ENCODE assay signal across 8 cellular contexts in the genomic region with DNA sequence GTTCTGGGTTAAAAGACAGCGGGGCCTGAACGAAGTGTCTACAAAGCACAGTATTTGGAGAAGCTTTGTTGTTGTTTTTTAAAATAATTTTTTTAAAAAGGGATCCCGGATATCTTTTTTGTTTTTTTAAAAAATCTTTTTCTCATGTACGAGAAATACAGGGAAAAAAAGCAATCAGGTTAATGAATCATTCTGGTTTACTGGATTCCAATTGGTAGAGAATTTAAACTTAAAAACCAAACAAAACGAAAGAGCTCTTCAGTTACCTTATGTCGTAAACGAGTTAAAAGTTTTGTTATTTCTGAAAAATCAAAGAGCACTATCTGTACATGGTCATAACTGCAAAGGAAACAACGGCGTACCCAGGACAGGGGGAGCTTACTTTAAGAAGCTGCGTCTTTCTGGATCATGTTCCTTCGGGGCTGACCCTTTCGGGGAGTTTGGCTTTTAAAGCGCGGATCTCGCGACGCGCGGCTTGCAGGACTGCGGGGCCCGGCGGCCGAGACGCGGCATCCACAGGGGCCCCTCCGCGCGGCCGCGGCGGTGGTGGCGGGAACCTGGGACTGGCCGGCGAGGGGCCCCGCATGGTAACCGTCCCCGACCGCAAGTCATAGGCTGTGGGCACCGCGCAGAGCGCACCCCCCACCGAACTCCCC. TPM values are rescaled to one million over a fixed set of nuclear protein-coding genes. Genes with fewer than 3 reads are reported as not detected.
DNase-seq lines count a peak whose midpoint lies in the region; TF ChIP-seq lines count a peak whose summit lies in the region.

No MANE protein-coding gene starts in this region.

- TF ChIP-seq EP300 in SK-N-SH (IDR thresholded peaks at IDR 0.05; ENCODE audit: borderline replicate concordance in 1 of 2, low read depth in 1 of 2, low read length in 1 of 2): no peak

- H3K4me1 ChIP-seq in SK-N-SH (ENCODE audit: control insufficient read depth in 1 of 2, insufficient read depth in 2 of 2, low read depth in 1 of 2, low read length in 1 of 2): peaks cover 0 to 3% of the 10 kb centered on the region in 2 experiments; a peak in 2 of 4 replicates
- H3K4me1 ChIP-seq in esophagus (ENCODE audit: control insufficient read depth in 2 of 2, insufficient read depth in 2 of 2, low read length in 1 of 2): no peaks in the 10 kb centered on the region
- no peaks in the 10 kb centered on the region for H3K4me1 ChIP-seq in muscle layer of colon (ENCODE audit: insufficient read depth, low read length)

- H3K79me2 ChIP-seq in SK-N-SH (ENCODE audit: insufficient read depth): no peaks in the 10 kb centered on the region

- no peaks in the 10 kb centered on the region for H4K20me1 ChIP-seq in SK-N-SH (ENCODE audit: insufficient read depth)

- H3K9ac ChIP-seq in SK-N-SH (peak overlapping the region; percentile 11; the same call in 1 of the 2 replicates), muscle layer of colon (ENCODE audit: low read length) (no peak overlapping the region)

- TF ChIP-seq CTCF in GM13977 (IDR thresholded peaks at IDR 0.05; ENCODE audit: extremely low read depth, insufficient read depth, missing control alignments): no peak
- TF ChIP-seq CTCF in SK-N-SH (IDR thresholded peaks at IDR 0.05): no peak

- in situ Hi-C loops in GM13977 (cut with MboI; ENCODE audit: low pct_unique_long_range_greater_than_20kb, low sequenced_read_pairs, unreplicated experiment): no loop called here

- POLR2A ChIA-PET in SK-N-SH (lab: Yijun Ruan, JAX): interaction anchor here (1.0 to 2.8 kb wide), 9 partner anchors 17 to 124 kb away, joined by 3 to 14 read pairs (median 7); partner anchors contain the start of gene SLC35D3

- H3K27me3 ChIP-seq in SK-N-SH (ENCODE audit: insufficient read depth) (peaks cover 15% of the 10 kb centered on the region; the same call in 1 of the 2 replicates), esophagus (ENCODE audit: control insufficient read depth in 1 of 2, insufficient read depth in 2 of 2, low read length in 2 of 2) (peaks cover 0 to 3% of the 10 kb centered on the region in 2 donors), muscle layer of colon (ENCODE audit: control insufficient read depth in 1 of 2, insufficient read depth in 2 of 2, low read length in 2 of 2) (peaks cover 4 to 11% of the 10 kb centered on the region in 2 donors)

- peak overlapping the region; percentile 86 for H2AFZ ChIP-seq in SK-N-SH (ENCODE audit: low read depth)

- no peak for TF ChIP-seq RAD21 in SK-N-SH (IDR thresholded peaks at IDR 0.05; ENCODE audit: low read length)

- H3K27ac ChIP-seq in SK-N-SH (ENCODE audit: low read depth in 2 of 2, low read length in 1 of 2) (peak overlapping the region in 1 of 2 experiments; percentile 84; a peak in 2 of 4 replicates), esophagus (ENCODE audit: low read depth in 2 of 2, low read length in 1 of 2) (peak overlapping the region; percentile 75 to 81), muscle layer of colon (ENCODE audit: low read depth, low read length) (peak overlapping the region; percentile 8)

- H3F3A ChIP-seq in SK-N-SH (replicated peaks; ENCODE audit: insufficient read depth): no peaks in the 10 kb centered on the region

- peak overlapping the region; percentile 80 for H3K4me2 ChIP-seq in SK-N-SH

- 20% methylated on average over 16 of the region's 42 CpGs for WGBS in SK-N-SH (ENCODE audit: low lambda C conversion rate)
- 3 to 5% methylated on average over 42 of the region's 42 CpGs for WGBS in esophagus, 2 donors

- H3K9me3 ChIP-seq in SK-N-SH: no peaks in the 10 kb centered on the region
- H3K9me3 ChIP-seq in esophagus (ENCODE audit: control insufficient read depth in 2 of 2, insufficient read depth in 1 of 2, low read depth in 1 of 2, low read length in 1 of 2): no peaks in the 10 kb centered on the region
- H3K9me3 ChIP-seq in muscle layer of colon (ENCODE audit: low read length): no peaks in the 10 kb centered on the region

- DNase-seq in Ammon's horn (ENCODE audit: low spot score): peak; percentile 14
- DNase-seq in GM13977 (ENCODE audit: low spot score): peak; percentile 38
- no peak for DNase-seq in SK-N-SH
- no peak for DNase-seq in T1000 (lab: John Stamatoyannopoulos, UW)
- no peak for DNase-seq in activated CD4-positive, CD25-positive, alpha-beta regulatory T cell treated with anti-CD3 and anti-CD28 coated beads, Interleukin-2, amount 50 U/mL, for 72 hours
- DNase-seq in occipital lobe (lab: John Stamatoyannopoulos, UW): no peak

- H3K4me3 ChIP-seq in SK-N-SH (ENCODE audit: low read depth in 2 of 2, low read length in 1 of 2) (peak overlapping the region; percentile 63 to 72), esophagus (ENCODE audit: low read depth in 1 of 2, low read length in 2 of 2) (peak overlapping the region; percentile 71 to 90), muscle layer of colon (ENCODE audit: low read depth in 1 of 2, low read length in 2 of 2) (peak overlapping the region; percentile 62 to 75)

- CTCF ChIA-PET in SK-N-SH (lab: Yijun Ruan, JAX): interaction anchor here (0.7 to 2.6 kb wide), 14 partner anchors 15 to 214 kb away, joined by 3 to 8 read pairs (median 3); no protein-coding TSS in a partner anchor

- no peaks in the 10 kb centered on the region for H3K36me3 ChIP-seq in SK-N-SH (replicated peaks in 1 of 2; ENCODE audit: control insufficient read depth in 1 of 2, insufficient read depth in 2 of 2, low read length in 1 of 2)
- H3K36me3 ChIP-seq in esophagus (ENCODE audit: control insufficient read depth in 2 of 2, insufficient read depth in 2 of 2, low read length in 1 of 2): no peaks in the 10 kb centered on the region
- H3K36me3 ChIP-seq in muscle layer of colon (ENCODE audit: insufficient read depth, low read length): no peaks in the 10 kb centered on the region

- no peaks in the 10 kb centered on the region for H3K9me2 ChIP-seq in SK-N-SH

TF ChIP-seq in SK-N-SH, 30 proteins besides CTCF, POLR2A, EP300 and RAD21:
- no peak for TF ChIP-seq FOXM1 (IDR thresholded peaks at IDR 0.05; ENCODE audit: low read depth)
- peak; percentile 17; the same call in 1 of the 2 replicates for TF ChIP-seq RCOR1 (IDR thresholded peaks at IDR 0.05; ENCODE audit: low read length)
- no peak for TF ChIP-seq EZH2phosphoT487 (IDR thresholded peaks at IDR 0.05; ENCODE audit: borderline replicate concordance, low read depth)
- peak; percentile 87 for TF ChIP-seq CHD2 (IDR thresholded peaks at IDR 0.05; ENCODE audit: low read length, partially characterized antibody)

RNA-seq across cellular contexts. Expression of gene IL20RA, which starts 0.9 kb away (rescaled TPM):
- 0.10 and 0.29 TPM in 2 replicates for polyA plus RNA-seq in SK-N-SH (2012; rRNA removed)
- polyA plus RNA-seq in SK-N-SH (2012; cell fraction: cytosol; rRNA removed): 0.30 and 0.55 TPM in 2 replicates
- polyA plus RNA-seq in SK-N-SH (2012; cell fraction: nucleus; rRNA removed): 0.10 and 0.12 TPM in 2 replicates
- 1 to 10 TPM; 4.6 to 5.2 TPM for polyA plus RNA-seq in esophagus
- 0.16 TPM for total RNA-seq in occipital lobe

Comparison
In these comparisons a context has a peak if more than half of its experiments do, and no peak if none do; other contexts are left out.
1. DNase-seq: peak in Ammon's horn (single experiment) and GM13977 (single experiment); none in SK-N-SH (single experiment), T1000 (single experiment), activated CD4-positive, CD25-positive, alpha-beta regulatory T cell treated with anti-CD3 and anti-CD28 coated beads, Interleukin-2, amount 50 U/mL, for 72 hours (single experiment) and occipital lobe (single experiment).
2. Peak in every context shown above with its lines, with median percentiles within 50 percentile points of each other: H3K4me3 ChIP-seq.